14 cellular contexts compared by ENCODE assay signal in genomic region chr17:39651908-39652634, GRCh38. TPM values are rescaled to one million over a fixed set of nuclear protein-coding genes. Genes with fewer than 3 reads are reported as not detected.
A peak's percentile ranks its signal among the peaks of the same experiment; 100 is the strongest.
DNase-seq lines count a peak whose midpoint lies in the region; ATAC-seq, FAIRE-seq and TF ChIP-seq lines count a peak whose summit lies in the region.
"Had no signal": no experiment of that assay in that cellular context is flagged by ENCODE, and none has a peak within 500 bp of the region (broad histone marks: within the 10 kb centered on the region; RNA-seq: fewer than 3 reads in every experiment).

No MANE protein-coding gene starts in this region.

- H3K79me2 ChIP-seq in astrocyte (ENCODE audit: insufficient read depth, low read length), result peaks cover 17% of the 10 kb centered on the region

- whole genome bisulfite sequencing in mesodermal cell (ENCODE audit: insufficient coverage in 2 of 2), 2 experiments, result 81% methylated on average over 5 to 8 of the region's 10 CpGs

- H3K36me3 ChIP-seq in astrocyte (ENCODE audit: insufficient read depth, low read length) (no peaks in the 10 kb centered on the region), mesodermal cell (ENCODE audit: control insufficient read depth, insufficient read depth, low read length) (peaks cover 24% of the 10 kb centered on the region)

- peak overlapping the region; percentile 67 to 73 for H3K27ac Mint-ChIP-seq in activated naive CD4-positive, alpha-beta T cell treated with anti-CD3 and anti-CD28 coated beads, Interleukin-2, amount 50 U/mL, for 72 hours
- H3K27ac Mint-ChIP-seq in astrocyte (ENCODE audit: unreplicated experiment) (no peak overlapping the region), type B pancreatic cell (peak overlapping the region; percentile 30)
- H3K27ac Mint-ChIP-seq: stimulated activated naive B cell treated with anti-CD40 and anti-IgM and Interleukin-4, amounts not matched to agents 10 μg/mL and 1 μg/mL and 100 μg/mL, for 72 hours had no signal

- H3K9me3 ChIP-seq in astrocyte (ENCODE audit: insufficient read depth, low read depth, low read length) (no peaks in the 10 kb centered on the region), mesodermal cell (ENCODE audit: control insufficient read depth, low read length) (no peaks in the 10 kb centered on the region)

- H3K4me3 ChIP-seq in astrocyte (ENCODE audit: insufficient read depth, low read depth, low read length) (no peak overlapping the region), mesodermal cell (ENCODE audit: extremely low read depth, insufficient read depth, low read length, poor library complexity, severe bottlenecking) (no peak overlapping the region)

- H3K27ac ChIP-seq in astrocyte (ENCODE audit: low read depth, low read length) (no peak overlapping the region), mesodermal cell (ENCODE audit: low read depth, low read length, severe bottlenecking) (peak overlapping the region; percentile 75)

- H3K4me2 ChIP-seq in astrocyte (ENCODE audit: low read length), result no peak overlapping the region

- peaks cover 26% of the 10 kb centered on the region for H3K4me1 Mint-ChIP-seq in astrocyte (ENCODE audit: low read depth, unreplicated experiment)
- H3K4me1 Mint-ChIP-seq in type B pancreatic cell (ENCODE audit: unreplicated experiment), result peaks cover 41% of the 10 kb centered on the region

- H3K27me3 ChIP-seq in astrocyte (ENCODE audit: insufficient read depth, low read length), result no peaks in the 10 kb centered on the region

- H3K9ac ChIP-seq in astrocyte (ENCODE audit: low read length), result no peak overlapping the region

- H3K4me1 ChIP-seq in astrocyte (ENCODE audit: insufficient read depth, low read length) (no peaks in the 10 kb centered on the region), mesodermal cell (ENCODE audit: control insufficient read depth, insufficient read depth, low read length, poor library complexity, severe bottlenecking) (peaks cover 25% of the 10 kb centered on the region)

- no peak for DNase-seq in activated naive CD4-positive, alpha-beta T cell treated with anti-CD3 and anti-CD28 coated beads, Interleukin-2, amount 50 U/mL, for 72 hours (ENCODE audit: low spot score in 2 of 2)
- no peak for DNase-seq in activated naive CD4-positive, alpha-beta T cell treated with anti-CD3 and anti-CD28 coated beads, Interleukin-2, amount 50 U/mL, for 16 hours
- DNase-seq in astrocyte (ENCODE audit: low read depth), result no peak
- DNase-seq in type B pancreatic cell (ENCODE audit: extremely low spot score, unreplicated experiment), result no peak
- no peak for DNase-seq in DMS153 (lab: John Stamatoyannopoulos, UW)
- DNase-seq in T-helper 2 cell, result no peak
- no peak for DNase-seq in D341Med (ENCODE audit: low spot score)
- DNase-seq: activated CD4-positive, alpha-beta T cell treated with anti-CD3 and anti-CD28 coated beads, Interleukin-2, amount 50 U/mL, for 1 hour; amniotic stem cell; NCI-H446 treated with DMSO at 0.1 percent for 48 hours; stimulated activated naive B cell treated with anti-CD40 and anti-IgM and Interleukin-4, amounts not matched to agents 10 μg/mL and 1 μg/mL and 100 μg/mL, for 72 hours had no signal

- H3K27me3 Mint-ChIP-seq in astrocyte (ENCODE audit: low read depth, unreplicated experiment), result peaks cover 2% of the 10 kb centered on the region
- no peaks in the 10 kb centered on the region for H3K27me3 Mint-ChIP-seq in type B pancreatic cell
- H3K27me3 Mint-ChIP-seq: stimulated activated naive B cell treated with anti-CD40 and anti-IgM and Interleukin-4, amounts not matched to agents 10 μg/mL and 1 μg/mL and 100 μg/mL, for 72 hours had no signal

- H3K4me3 Mint-ChIP-seq in astrocyte (ENCODE audit: unreplicated experiment), result peak overlapping the region; percentile 42
- H3K4me3 Mint-ChIP-seq in type B pancreatic cell, result peak overlapping the region; percentile 67
- H3K4me3 Mint-ChIP-seq: stimulated activated naive B cell treated with anti-CD40 and anti-IgM and Interleukin-4, amounts not matched to agents 10 μg/mL and 1 μg/mL and 100 μg/mL, for 72 hours had no signal

- TF ChIP-seq CTCF in astrocyte (IDR thresholded peaks at IDR 0.05; ENCODE audit: insufficient read depth, low read depth, low read length) (no peak), type B pancreatic cell (conservative IDR thresholded peaks at IDR 0.05) (no peak)

- no peak for FAIRE-seq in astrocyte (lab: Jason Lieb, UNC)

- no peak for ATAC-seq in activated naive CD4-positive, alpha-beta T cell treated with anti-CD3 and anti-CD28 coated beads, Interleukin-2, amount 50 U/mL, for 72 hours
- ATAC-seq: stimulated activated naive B cell treated with anti-CD40 and anti-IgM and Interleukin-4, amounts not matched to agents 10 μg/mL and 1 μg/mL and 100 μg/mL, for 72 hours had no signal

- H2AFZ ChIP-seq in astrocyte (ENCODE audit: low read depth, low read length), result no peak overlapping the region

- peaks cover 69% of the 10 kb centered on the region for H4K20me1 ChIP-seq in astrocyte (ENCODE audit: insufficient read depth, low read length)

- H3K36me3 Mint-ChIP-seq in activated naive CD4-positive, alpha-beta T cell treated with anti-CD3 and anti-CD28 coated beads, Interleukin-2, amount 50 U/mL, for 72 hours, result no peaks in the 10 kb centered on the region
- peaks cover 9% of the 10 kb centered on the region for H3K36me3 Mint-ChIP-seq in astrocyte (ENCODE audit: low read depth, unreplicated experiment)
- H3K36me3 Mint-ChIP-seq in type B pancreatic cell, result no peaks in the 10 kb centered on the region

- no peaks in the 10 kb centered on the region for H3K9me3 Mint-ChIP-seq in activated naive CD4-positive, alpha-beta T cell treated with anti-CD3 and anti-CD28 coated beads, Interleukin-2, amount 50 U/mL, for 72 hours
- H3K9me3 Mint-ChIP-seq in astrocyte (ENCODE audit: unreplicated experiment), result no peaks in the 10 kb centered on the region
- H3K9me3 Mint-ChIP-seq in type B pancreatic cell, result no peaks in the 10 kb centered on the region
- H3K9me3 Mint-ChIP-seq: stimulated activated naive B cell treated with anti-CD40 and anti-IgM and Interleukin-4, amounts not matched to agents 10 μg/mL and 1 μg/mL and 100 μg/mL, for 72 hours had no signal

RNA-seq across cellular contexts. Expression of gene TCAP, which starts 13.1 kb away (rescaled TPM):
- 1 to 10 TPM; 2.3 to 3.0 TPM for total RNA-seq in activated naive CD4-positive, alpha-beta T cell treated with anti-CD3 and anti-CD28 coated beads, Interleukin-2, amount 50 U/mL, for 72 hours
- total RNA-seq in astrocyte, result 0.98 and 1.4 TPM in 2 replicates
- polyA plus RNA-seq in mesodermal cell (2013, experiment 1 of 2), result 1.3 TPM
- polyA plus RNA-seq in mesodermal cell (2013, experiment 2 of 2), result 0.96 TPM
- 1.5 and 2.4 TPM in 2 replicates for total RNA-seq in type B pancreatic cell (ENCODE audit: low replicate concordance)

RNA-seq across cellular contexts. Expression of gene STARD3, which starts 15.1 kb away (rescaled TPM):
- 10 to 100 TPM; 62.7 to 80.6 TPM for total RNA-seq in activated naive CD4-positive, alpha-beta T cell treated with anti-CD3 and anti-CD28 coated beads, Interleukin-2, amount 50 U/mL, for 72 hours
- total RNA-seq in astrocyte (51.2 and 62.1 TPM in 2 replicates), type B pancreatic cell (ENCODE audit: low replicate concordance) (52.0 and 62.0 TPM in 2 replicates)
- 45.9 TPM for polyA plus RNA-seq in mesodermal cell (2013, experiment 1 of 2)
- 35.0 TPM for polyA plus RNA-seq in mesodermal cell (2013, experiment 2 of 2)

RNA-seq across cellular contexts. Expression of gene PNMT, which starts 16.2 kb away (rescaled TPM):
- under 1 TPM in 1 of 2 donors, not detected in 1; 0.64 TPM for total RNA-seq in activated naive CD4-positive, alpha-beta T cell treated with anti-CD3 and anti-CD28 coated beads, Interleukin-2, amount 50 U/mL, for 72 hours
- total RNA-seq in astrocyte (0.59 and 1.5 TPM in 2 replicates), type B pancreatic cell (ENCODE audit: low replicate concordance) (3.3 and 5.4 TPM in 2 replicates)
- polyA plus RNA-seq in mesodermal cell (2013, experiment 1 of 2), result 0.66 TPM
- polyA plus RNA-seq in mesodermal cell (2013, experiment 2 of 2), result 0.66 TPM
- total RNA-seq: G401 had no signal
- polyA plus RNA-seq: AG04450 had no signal

RNA-seq across cellular contexts. Expression of gene PPP1R1B, which starts 25.3 kb away (rescaled TPM):
- total RNA-seq in activated naive CD4-positive, alpha-beta T cell treated with anti-CD3 and anti-CD28 coated beads, Interleukin-2, amount 50 U/mL, for 72 hours, result under 1 TPM in 1 of 2 donors, not detected in 1; 0.16 TPM
- total RNA-seq in astrocyte, result 0.26 and 0.39 TPM in 2 replicates
- polyA plus RNA-seq in mesodermal cell (2013, experiment 1 of 2), result 0.37 TPM
- 0.56 TPM for polyA plus RNA-seq in mesodermal cell (2013, experiment 2 of 2)
- total RNA-seq in type B pancreatic cell (ENCODE audit: low replicate concordance), result 1.8 and 3.7 TPM in 2 replicates
- polyA plus RNA-seq: AG04450 had no signal

RNA-seq across cellular contexts. Expression of gene PGAP3, which starts 35.8 kb away (rescaled TPM):
- total RNA-seq in activated naive CD4-positive, alpha-beta T cell treated with anti-CD3 and anti-CD28 coated beads, Interleukin-2, amount 50 U/mL, for 72 hours, result 10 to 100 TPM in 1 of 2 donors, 1 to 10 TPM in 1; 7.9 to 16.0 TPM
- 12.2 and 15.6 TPM in 2 replicates for total RNA-seq in astrocyte
- 7.4 TPM for polyA plus RNA-seq in mesodermal cell (2013, experiment 1 of 2)
- 7.5 TPM for polyA plus RNA-seq in mesodermal cell (2013, experiment 2 of 2)
- 23.5 and 31.5 TPM in 2 replicates for total RNA-seq in type B pancreatic cell (ENCODE audit: low replicate concordance)
